ENCODE assay signal across 22 cellular contexts in genomic region chr2:106068415-106068814, GRCh38.
"Had no signal": no experiment of that assay in that cellular context is flagged by ENCODE, and none has a peak within 500 bp of the region (broad histone marks: within the 10 kb centered on the region; RNA-seq: fewer than 3 reads in every experiment).

No MANE protein-coding gene starts in this region.

- H3K36me3 ChIP-seq: ascending aorta, esophagus muscularis mucosa, heart left ventricle, left lung, prostate gland, transverse colon had no signal

- DNase-seq: activated CD4-positive, alpha-beta memory T cell treated with anti-CD3 and anti-CD28 coated beads, Interleukin-2, amount 10 ng/mL, durations not matched to agents 7 days and 5 days; activated CD4-positive, alpha-beta T cell treated with anti-CD3 and anti-CD28 coated beads for 36 hours; activated CD8-positive, alpha-beta memory T cell treated with anti-CD3 and anti-CD28 coated beads, Interleukin-2, amount 50 U/mL, for 4 hours; activated gamma-delta T cell treated with Interleukin-2 at 50 U/mL for 16 hours; activated T-cell treated with anti-CD3 and anti-CD28 coated beads, Interleukin-2, amount 50 U/mL, for 72 hours; foreskin melanocyte; heart left ventricle; left lung; mesenchymal stem cell; occipital lobe; stimulated activated CD4-positive, alpha-beta T cell treated with anti-CD3 and anti-CD28 coated beads, Interleukin-2, amount 100 ng/mL, for 24 hours; stimulated activated naive B cell treated with anti-CD40 and anti-IgM and Interleukin-4, amounts not matched to agents 10 μg/mL and 1 μg/mL and 100 μg/mL, for 72 hours; T1000; transverse colon had no signal

- H3K27ac ChIP-seq: ascending aorta, esophagus muscularis mucosa, heart left ventricle, left lung, prostate gland, transverse colon, VCaP had no signal

- FAIRE-seq: endometrium, islet of Langerhans had no signal

- H3K27ac Mint-ChIP-seq: activated CD4-positive, alpha-beta memory T cell treated with anti-CD3 and anti-CD28 coated beads, Interleukin-2, amount 10 ng/mL, durations not matched to agents 7 days and 5 days; activated CD4-positive, alpha-beta T cell treated with anti-CD3 and anti-CD28 coated beads for 36 hours; activated T-cell treated with anti-CD3 and anti-CD28 coated beads, Interleukin-2, amount 50 U/mL, for 72 hours; stimulated activated naive B cell treated with anti-CD40 and anti-IgM and Interleukin-4, amounts not matched to agents 10 μg/mL and 1 μg/mL and 100 μg/mL, for 72 hours had no signal

- H3K4me3 ChIP-seq: ascending aorta, esophagus muscularis mucosa, heart left ventricle, left lung, prostate gland, transverse colon had no signal

- H3K9me3 Mint-ChIP-seq: activated CD4-positive, alpha-beta memory T cell treated with anti-CD3 and anti-CD28 coated beads, Interleukin-2, amount 10 ng/mL, durations not matched to agents 7 days and 5 days; activated T-cell treated with anti-CD3 and anti-CD28 coated beads, Interleukin-2, amount 50 U/mL, for 72 hours; nephron; stimulated activated naive B cell treated with anti-CD40 and anti-IgM and Interleukin-4, amounts not matched to agents 10 μg/mL and 1 μg/mL and 100 μg/mL, for 72 hours had no signal

- H3K27me3 ChIP-seq: ascending aorta had no signal

- ATAC-seq: activated CD4-positive, alpha-beta T cell treated with anti-CD3 and anti-CD28 coated beads for 36 hours; activated T-cell treated with anti-CD3 and anti-CD28 coated beads, Interleukin-2, amount 50 U/mL, for 72 hours; heart left ventricle; left lung; sciatic nerve; stimulated activated naive B cell treated with anti-CD40 and anti-IgM and Interleukin-4, amounts not matched to agents 10 μg/mL and 1 μg/mL and 100 μg/mL, for 72 hours had no signal

- H3K9me3 ChIP-seq: ascending aorta, esophagus muscularis mucosa, heart left ventricle, left lung, prostate gland, transverse colon had no signal

- H3K4me3 Mint-ChIP-seq: activated CD4-positive, alpha-beta memory T cell treated with anti-CD3 and anti-CD28 coated beads, Interleukin-2, amount 10 ng/mL, durations not matched to agents 7 days and 5 days; activated CD4-positive, alpha-beta T cell treated with anti-CD3 and anti-CD28 coated beads for 36 hours; activated T-cell treated with anti-CD3 and anti-CD28 coated beads, Interleukin-2, amount 50 U/mL, for 72 hours; nephron; stimulated activated naive B cell treated with anti-CD40 and anti-IgM and Interleukin-4, amounts not matched to agents 10 μg/mL and 1 μg/mL and 100 μg/mL, for 72 hours had no signal

- H3K4me1 ChIP-seq: prostate gland had no signal
